ENCODE assay signal across 8 cellular contexts in genomic region chr22:37639771-37640590, GRCh38. TPM values are rescaled to one million over a fixed set of nuclear protein-coding genes. Genes with fewer than 3 reads are reported as not detected.
A peak's percentile ranks its signal among the peaks of the same experiment; 100 is the strongest.
DNase-seq lines count a peak whose midpoint lies in the region; ATAC-seq, FAIRE-seq and TF ChIP-seq lines count a peak whose summit lies in the region.

No MANE protein-coding gene starts in this region.

- peak; percentile 3 for ATAC-seq in Right ventricle myocardium superior (ENCODE audit: poor library complexity)
- no peak for ATAC-seq in left ventricle myocardium superior
- ATAC-seq in GM18498 (IDR thresholded peaks at IDR 0.05; ENCODE audit: unreplicated experiment): no peak

- no peak for TF ChIP-seq CTCF in right atrium auricular region (IDR thresholded peaks at IDR 0.05)

- DNase-seq in Right ventricle myocardium superior: no peak
- DNase-seq in left ventricle myocardium superior: no peak
- peak; percentile 37 to 43 for DNase-seq in activated CD4-positive, alpha-beta T cell treated with anti-CD3 and anti-CD28 coated beads, Interleukin-2, amount 50 U/mL, for 48 hours
- no peak for DNase-seq in right atrium auricular region (ENCODE audit: low spot score)
- DNase-seq in NCI-H2081 treated with DMSO at 0.1 percent for 48 hours (lab: John Stamatoyannopoulos, UW): no peak
- DNase-seq in frontal cortex (ENCODE audit: low spot score in 2 of 2): no peak

- peaks cover 0 to 40% of the 10 kb centered on the region in 2 donors for H3K4me1 ChIP-seq in right atrium auricular region

- peak overlapping the region in 1 of 2 donors; percentile 23 for H3K27ac ChIP-seq in right atrium auricular region
- peak overlapping the region; percentile 67 to 100 (median 88) for H3K27ac ChIP-seq in skin epidermis

- H3K27me3 ChIP-seq in right atrium auricular region: no peaks in the 10 kb centered on the region

- intact Hi-C loops in Right ventricle myocardium superior (cut with DNase I): loop anchor here (5.0 kb wide), 1 partner anchor 152 kb away; no protein-coding TSS in a partner anchor
- intact Hi-C loops in left ventricle myocardium superior (cut with micrococcal nuclease): loop anchor here (10.0 kb wide), 1 partner anchor 55 kb away; the partner anchor contains the start of gene TRIOBP

- H3K4me3 ChIP-seq in right atrium auricular region (peak overlapping the region; percentile 47 to 62), skin epidermis (peak overlapping the region; percentile 47 to 85 (median 74))

- no peak for FAIRE-seq in frontal cortex (lab: Jason Lieb, UNC)

- H3K36me3 ChIP-seq in right atrium auricular region: no peaks in the 10 kb centered on the region

- no peaks in the 10 kb centered on the region for H3K9me3 ChIP-seq in right atrium auricular region

RNA-seq across cellular contexts. Expression of gene SH3BP1, which starts 0.5 kb away (rescaled TPM):
- total RNA-seq in Right ventricle myocardium superior (1.9 TPM), left ventricle myocardium superior (2.7 TPM), right atrium auricular region (1 to 10 TPM; 1.5 to 4.0 TPM), frontal cortex (0.82 TPM)

RNA-seq across cellular contexts. Expression of gene PDXP, which starts 18.5 kb away (rescaled TPM):
- total RNA-seq in Right ventricle myocardium superior (17.6 TPM), left ventricle myocardium superior (21.5 TPM), right atrium auricular region (10 to 100 TPM; 15.7 to 32.0 TPM), frontal cortex (44.0 TPM)

RNA-seq across cellular contexts. Expression of gene GGA1, which starts 31.3 kb away (rescaled TPM):
- total RNA-seq in Right ventricle myocardium superior: 22.3 TPM
- 28.5 TPM for total RNA-seq in left ventricle myocardium superior
- 10 to 100 TPM; 17.7 to 29.0 TPM for total RNA-seq in right atrium auricular region
- 34.2 TPM for total RNA-seq in frontal cortex

RNA-seq across cellular contexts. Expression of gene LGALS1, which starts 35.5 kb away (rescaled TPM):
- total RNA-seq in Right ventricle myocardium superior: 1,068 TPM
- total RNA-seq in left ventricle myocardium superior: 1,086 TPM
- total RNA-seq in right atrium auricular region: 1,000 to 10,000 TPM in 1 of 2 donors, 100 to 1,000 TPM in 1; 584 to 1,958 TPM
- total RNA-seq in frontal cortex: 101 TPM

RNA-seq across cellular contexts. Expression of gene NOL12, which starts 46.2 kb away (rescaled TPM):
- total RNA-seq in Right ventricle myocardium superior (14.3 TPM), left ventricle myocardium superior (12.0 TPM), right atrium auricular region (10 to 100 TPM; 17.8 to 24.7 TPM), frontal cortex (19.2 TPM)

Comparison
In these comparisons a context has a peak if more than half of its experiments do, and no peak if none do; other contexts are left out.
1. DNase-seq: peak in activated CD4-positive, alpha-beta T cell treated with anti-CD3 and anti-CD28 coated beads, Interleukin-2, amount 50 U/mL, for 48 hours (2 of 2); none in Right ventricle myocardium superior (single experiment), left ventricle myocardium superior (single experiment), right atrium auricular region (single experiment), NCI-H2081 treated with DMSO at 0.1 percent for 48 hours (single experiment) and frontal cortex (0 of 2).